In genomic region chr11:8721740-8722139, GRCh38 we compare ENCODE assay signal across 12 cellular contexts. TPM values are rescaled to one million over a fixed set of nuclear protein-coding genes. Genes with fewer than 3 reads are reported as not detected.
A peak's percentile ranks its signal among the peaks of the same experiment; 100 is the strongest.
DNase-seq lines count a peak whose midpoint lies in the region; ATAC-seq and TF ChIP-seq lines count a peak whose summit lies in the region.
"Had no signal": no experiment of that assay in that cellular context is flagged by ENCODE, and none has a peak within 500 bp of the region (broad histone marks: within the 10 kb centered on the region; RNA-seq: fewer than 3 reads in every experiment).

No MANE protein-coding gene starts in this region.

- peak overlapping the region; percentile 89 for H3K14ac ChIP-seq in trophoblast cell (ENCODE audit: low read length)

- no peak overlapping the region for H3K23ac ChIP-seq in trophoblast cell (ENCODE audit: low read length)

- H2AK5ac ChIP-seq in trophoblast cell (ENCODE audit: low read length), result peak overlapping the region; percentile 82

- no peaks in the 10 kb centered on the region for H3K36me3 ChIP-seq in fibroblast of lung (ENCODE audit: control insufficient read depth, insufficient read depth, low read length)
- H3K36me3 ChIP-seq in trophoblast cell (ENCODE audit: control insufficient read depth in 1 of 2, insufficient read depth in 2 of 2, low read length in 2 of 2), result peaks cover 12 to 13% of the 10 kb centered on the region in 2 experiments

- H3K18ac ChIP-seq in trophoblast cell (ENCODE audit: low read length), result peak overlapping the region; percentile 86

- no peak overlapping the region for H3K9ac ChIP-seq in fibroblast of lung (ENCODE audit: insufficient read depth, low read length)
- no peak overlapping the region for H3K9ac ChIP-seq in trophoblast cell (ENCODE audit: low read length)

- peak overlapping the region; percentile 90 for H4K12ac ChIP-seq in trophoblast cell (ENCODE audit: low read depth, low read length)

- peak overlapping the region; percentile 95 for H2BK5ac ChIP-seq in trophoblast cell (ENCODE audit: low read depth, low read length, poor library complexity)

- peak overlapping the region; percentile 84 for H3K27ac ChIP-seq in right cardiac atrium (ENCODE audit: low read length)
- H3K27ac ChIP-seq in fibroblast of lung (ENCODE audit: insufficient read depth, low read length), result peak overlapping the region; percentile 95
- H3K27ac ChIP-seq in trophoblast cell (ENCODE audit: low read depth, low read length), result peak overlapping the region; percentile 99

- H3K27me3 ChIP-seq in right cardiac atrium (ENCODE audit: control insufficient read depth, insufficient read depth), result no peaks in the 10 kb centered on the region
- no peaks in the 10 kb centered on the region for H3K27me3 ChIP-seq in fibroblast of lung (ENCODE audit: control insufficient read depth, insufficient read depth, low read length)
- no peaks in the 10 kb centered on the region for H3K27me3 ChIP-seq in trophoblast cell (ENCODE audit: insufficient read depth, low read length)

- intact Hi-C loops in right cardiac atrium (cut with DNase I), result no loop called here
- intact Hi-C loops in Right ventricle myocardium inferior (cut with DNase I), result no loop called here

- H2AFZ ChIP-seq in fibroblast of lung (ENCODE audit: low read length) (no peak overlapping the region), trophoblast cell (ENCODE audit: insufficient read depth, low read length, poor library complexity) (peak overlapping the region; percentile 65)

- H3K4me1 ChIP-seq in right cardiac atrium (ENCODE audit: control insufficient read depth, insufficient read depth, low read length) (peaks cover 56% of the 10 kb centered on the region), fibroblast of lung (ENCODE audit: control insufficient read depth, extremely low read depth, insufficient read depth, low read length) (peaks cover 60% of the 10 kb centered on the region), trophoblast cell (ENCODE audit: control insufficient read depth in 1 of 2, insufficient read depth in 2 of 2, low read length in 2 of 2) (peaks cover 66 to 71% of the 10 kb centered on the region in 2 experiments)

- 44% methylated on average over 7 of the region's 7 CpGs for WGBS in right cardiac atrium
- WGBS in trophoblast cell (ENCODE audit: extremely low coverage, insufficient coverage, insufficient read length), result no CpG with 5 or more reads among the region's 7 CpGs

- H3K9me3 ChIP-seq in right cardiac atrium (ENCODE audit: control insufficient read depth, low read length) (no peaks in the 10 kb centered on the region), fibroblast of lung (ENCODE audit: control insufficient read depth, insufficient read depth, low read depth, low read length) (no peaks in the 10 kb centered on the region), trophoblast cell (ENCODE audit: insufficient read depth, low read depth, low read length) (no peaks in the 10 kb centered on the region)

- ATAC-seq in right cardiac atrium, result no peak
- no peak for ATAC-seq in Right ventricle myocardium inferior
- ATAC-seq in left lobe of liver, result no peak

- H4K20me1 ChIP-seq in fibroblast of lung (ENCODE audit: control insufficient read depth, extremely low read depth, insufficient read depth, low read length), result no peaks in the 10 kb centered on the region

- H3K4ac ChIP-seq in trophoblast cell (ENCODE audit: low read depth, low read length), result peak overlapping the region; percentile 77

- no peak for TF ChIP-seq CTCF in fibroblast of lung (conservative IDR thresholded peaks at IDR 0.05 in 1 of 2, IDR thresholded peaks at IDR 0.05 in 1 of 2; ENCODE audit: low read depth in 1 of 2, low read length in 2 of 2)

- H3K4me3 ChIP-seq in right cardiac atrium (ENCODE audit: low read length), result no peak overlapping the region
- H3K4me3 ChIP-seq in fibroblast of lung (replicated peaks in 1 of 4; ENCODE audit: control extremely low read depth in 1 of 4, insufficient read depth in 1 of 4, low read depth in 3 of 4, low read length in 4 of 4), result no peak overlapping the region
- no peak overlapping the region for H3K4me3 ChIP-seq in trophoblast cell (ENCODE audit: low read depth, low read length)
- H3K4me3 ChIP-seq: K562 had no signal

- H2BK12ac ChIP-seq in trophoblast cell (ENCODE audit: low read length), result peak overlapping the region; percentile 92

- H4K8ac ChIP-seq in trophoblast cell (ENCODE audit: low read depth, low read length), result peak overlapping the region; percentile 95

- peak overlapping the region; percentile 99 for H4K91ac ChIP-seq in trophoblast cell (ENCODE audit: low read depth, low read length)

- peaks cover 56% of the 10 kb centered on the region for H3K79me1 ChIP-seq in trophoblast cell (ENCODE audit: low read length)

- H3K79me2 ChIP-seq in fibroblast of lung (ENCODE audit: control insufficient read depth, insufficient read depth, low read length) (no peaks in the 10 kb centered on the region), trophoblast cell (ENCODE audit: control insufficient read depth, insufficient read depth, low read length, poor library complexity) (peaks cover 28% of the 10 kb centered on the region)

- no peak for DNase-seq in right cardiac atrium
- DNase-seq in Right ventricle myocardium inferior (ENCODE audit: missing footprints), result no peak
- DNase-seq in fibroblast of lung (ENCODE audit: low read depth in 2 of 2), result peak; percentile 25 to 82
- peak; percentile 19 to 27 for DNase-seq in trophoblast cell
- no peak for DNase-seq in stimulated activated CD8-positive, alpha-beta memory T cell treated with anti-CD3 and anti-CD28 coated beads, Interleukin-4, amount 100 ng/mL, for 48 hours
- DNase-seq in NCI-H1105 (lab: John Stamatoyannopoulos, UW), result no peak
- no peak for DNase-seq in left lobe of liver (ENCODE audit: low spot score)
- DNase-seq in central memory CD4-positive, alpha-beta T cell, result no peak
- DNase-seq: activated B cell treated with CpG ODN at 0.5 μM for 24 hours; SHP77 treated with DMSO at 0.1 percent for 48 hours; stimulated activated CD4-positive, alpha-beta T cell treated with anti-CD3 and anti-CD28 coated beads, Interleukin-4, amount 100 ng/mL, for 4 hours had no signal

- H3K4me2 ChIP-seq in fibroblast of lung (ENCODE audit: extremely low read depth, insufficient read depth, low read length), result peak overlapping the region; percentile 18
- H3K4me2 ChIP-seq in trophoblast cell (ENCODE audit: low read length), result peak overlapping the region; percentile 39

- peak overlapping the region; percentile 99 for H2BK120ac ChIP-seq in trophoblast cell (ENCODE audit: insufficient read depth, low read length, poor library complexity)

RNA-seq across cellular contexts. Expression of gene RPL27A, which starts 39.1 kb away (rescaled TPM):
- 100 to 1,000 TPM; 519 to 805 (median 620) TPM for total RNA-seq in right cardiac atrium
- 1,811 TPM for polyA plus RNA-seq in right cardiac atrium
- total RNA-seq in Right ventricle myocardium inferior, result 679 TPM
- 1,035 and 1,237 TPM in 2 replicates for total RNA-seq in fibroblast of lung
- polyA plus RNA-seq in fibroblast of lung, result 874 and 1,114 TPM in 2 replicates
- polyA plus RNA-seq in fibroblast of lung (2012), result 1,974 and 2,490 TPM in 2 replicates
- 125 and 220 TPM in 2 replicates for polyA minus RNA-seq in fibroblast of lung (ENCODE audit: low replicate concordance)
- 1,657 and 1,703 TPM in 2 replicates for polyA plus RNA-seq in trophoblast cell (2013)
- total RNA-seq in left lobe of liver, result 215 TPM

RNA-seq across cellular contexts. Expression of gene TRIM66, which starts 39.3 kb away (rescaled TPM):
- 1 to 10 TPM; 2.0 to 3.6 (median 2.9) TPM for total RNA-seq in right cardiac atrium
- polyA plus RNA-seq in right cardiac atrium, result 1.6 TPM
- total RNA-seq in Right ventricle myocardium inferior, result 3.5 TPM
- total RNA-seq in fibroblast of lung, result 5.6 and 13.7 TPM in 2 replicates
- polyA plus RNA-seq in fibroblast of lung, result 2.5 and 3.9 TPM in 2 replicates
- 1.5 and 1.6 TPM in 2 replicates for polyA plus RNA-seq in fibroblast of lung (2012)
- polyA minus RNA-seq in fibroblast of lung (ENCODE audit: low replicate concordance), result 2.0 and 2.7 TPM in 2 replicates
- polyA plus RNA-seq in trophoblast cell (2013), result 1.4 and 1.7 TPM in 2 replicates
- total RNA-seq in left lobe of liver, result 13.3 TPM

Comparison
In these comparisons a context has a peak if more than half of its experiments do, and no peak if none do; other contexts are left out.
1. DNase-seq: peak in fibroblast of lung (2 of 2) and trophoblast cell (2 of 2); none in right cardiac atrium (0 of 3), Right ventricle myocardium inferior (single experiment), stimulated activated CD8-positive, alpha-beta memory T cell treated with anti-CD3 and anti-CD28 coated beads, Interleukin-4, amount 100 ng/mL, for 48 hours (single experiment), NCI-H1105 (single experiment), left lobe of liver (single experiment) and central memory CD4-positive, alpha-beta T cell (single experiment).
2. Peak in every context shown above with its lines, with median percentiles within 50 percentile points of each other: H3K27ac ChIP-seq.